Comparison of ENCODE assay signal across 26 cellular contexts in the genomic region with DNA sequence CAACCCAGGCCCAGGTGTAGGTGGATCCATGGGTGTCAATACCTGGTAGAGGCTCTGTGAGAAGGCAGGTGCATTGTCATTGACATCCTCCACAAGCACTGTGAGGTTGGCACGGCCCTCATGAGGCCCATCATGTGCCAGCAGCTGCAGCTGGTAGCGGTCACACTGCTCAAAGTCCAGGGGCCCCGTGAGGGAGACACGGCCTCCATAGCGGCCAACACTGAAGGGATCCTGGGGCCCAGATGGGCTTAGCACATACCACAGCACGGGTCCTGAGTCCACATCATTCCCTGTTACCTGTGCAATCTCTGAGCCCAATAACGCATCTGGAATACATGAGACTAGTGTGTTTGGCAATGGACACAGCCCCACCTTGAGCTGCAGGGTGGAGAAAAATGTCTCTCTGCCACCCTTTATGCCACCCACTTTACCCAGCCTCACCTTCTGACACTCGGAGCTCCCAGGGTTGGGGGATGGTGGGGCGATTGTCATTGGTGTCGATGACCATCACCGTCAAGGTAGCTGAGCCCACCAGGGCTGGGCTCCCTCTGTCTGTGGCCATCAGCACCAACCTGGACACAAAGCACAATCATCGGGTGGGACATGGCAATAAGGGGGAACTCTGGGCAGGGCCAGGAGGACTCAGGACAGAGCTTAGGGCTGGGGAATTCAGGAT.
"Had no signal": no experiment of that assay in that cellular context is flagged by ENCODE, and none has a peak within 500 bp of the region (broad histone marks: within the 10 kb centered on the region; RNA-seq: fewer than 3 reads in every experiment).

No MANE protein-coding gene starts in this region.

- FAIRE-seq: urothelium cell line had no signal

- H3K27me3 Mint-ChIP-seq: central memory CD8-positive, alpha-beta T cell; naive thymus-derived CD4-positive, alpha-beta T cell had no signal

- H3K4me2 ChIP-seq: hepatocyte, neural progenitor cell had no signal

- H2AFZ ChIP-seq: hepatocyte, neural progenitor cell had no signal

- H3K27ac ChIP-seq: colonic mucosa, epithelial cell of prostate, gastrocnemius medialis, hepatocyte, neural progenitor cell, psoas muscle, skin epidermis, stomach, thyroid gland had no signal

- H3K4me1 ChIP-seq: colonic mucosa, gastrocnemius medialis, psoas muscle had no signal

- H3K9me3 Mint-ChIP-seq: central memory CD8-positive, alpha-beta T cell; dendritic cell treated with granulocyte-macrophage colony-stimulating factor and Interleukin-4, amounts not matched to agents 40 ng/mL and 50 ng/mL, for 4 days; endodermal cell; naive thymus-derived CD4-positive, alpha-beta T cell; nephron; neural progenitor cell had no signal

- H3K4me3 ChIP-seq: colonic mucosa, gastrocnemius medialis, hepatocyte, neural progenitor cell, psoas muscle, skin epidermis, stomach, thyroid gland had no signal

- H3K36me3 ChIP-seq: colonic mucosa, gastrocnemius medialis, neural progenitor cell had no signal

- H3K4me3 Mint-ChIP-seq: central memory CD8-positive, alpha-beta T cell; dendritic cell treated with granulocyte-macrophage colony-stimulating factor and Interleukin-4, amounts not matched to agents 40 ng/mL and 50 ng/mL, for 4 days; endodermal cell; nephron; neural progenitor cell had no signal

- DNase-seq: colonic mucosa; effector CD8-positive, alpha-beta T cell; endodermal cell; foreskin fibroblast; gastrocnemius medialis; mesendoderm; midbrain; naive thymus-derived CD4-positive, alpha-beta T cell; right cardiac atrium; stimulated activated CD4-positive, alpha-beta T cell treated with anti-CD3 and anti-CD28 coated beads, Interleukin-15, amount 100 ng/mL, for 24 hours; stimulated activated CD4-positive, alpha-beta T cell treated with anti-CD3 and anti-CD28 coated beads, Interleukin-2, amount 100 ng/mL, for 48 hours; stimulated activated naive CD4-positive, alpha-beta T cell treated with Interleukin-2 at 50 U/mL for 16 hours; stomach; thyroid gland; trophoblast cell had no signal

- H3K9ac ChIP-seq: neural progenitor cell had no signal

- H3K27ac Mint-ChIP-seq: dendritic cell treated with granulocyte-macrophage colony-stimulating factor and Interleukin-4, amounts not matched to agents 40 ng/mL and 50 ng/mL, for 4 days; endodermal cell; naive thymus-derived CD4-positive, alpha-beta T cell; nephron; neural progenitor cell had no signal

- ATAC-seq: esophagus mucosa; gastrocnemius medialis; left colon; naive thymus-derived CD4-positive, alpha-beta T cell; psoas muscle; right cardiac atrium had no signal

- H3K4me1 Mint-ChIP-seq: endodermal cell, nephron, neural progenitor cell had no signal

- H3K9me3 ChIP-seq: colonic mucosa, gastrocnemius medialis, psoas muscle, stomach, thyroid gland had no signal

- H3K79me2 ChIP-seq: hepatocyte had no signal

- H3K27me3 ChIP-seq: colonic mucosa, gastrocnemius medialis, stomach, thyroid gland had no signal
